3 cellular contexts compared by ENCODE assay signal in the genomic region with DNA sequence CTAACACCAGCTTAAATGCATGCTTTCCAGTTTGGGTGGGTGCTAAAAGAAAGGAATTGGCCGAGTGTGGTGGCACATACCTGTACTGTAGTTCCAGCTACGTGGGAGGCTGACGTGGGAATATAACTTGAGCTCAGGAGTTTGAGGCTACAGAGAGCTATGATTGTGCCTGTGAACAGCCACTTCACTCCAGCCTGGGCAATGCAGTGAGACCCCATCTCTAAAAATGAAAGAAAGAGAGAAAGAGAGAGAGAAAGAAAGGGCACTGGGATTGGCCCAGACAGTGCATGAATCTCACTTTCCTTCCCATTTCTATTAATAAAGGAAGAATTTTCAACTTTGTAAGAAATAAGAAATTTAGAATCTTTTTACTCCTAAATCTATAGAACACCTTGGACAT.
TF ChIP-seq lines count a peak whose summit lies in the region.

No MANE protein-coding gene starts in this region.

TF ChIP-seq in HEK293, 187 proteins besides CTCF, POLR2A, EP300 and RAD21:
- TF ChIP-seq ZNF121 (tag by site-specific recombination; IDR thresholded peaks at IDR 0.05), result peak; percentile 77
- TF ChIP-seq, protein P1, sequence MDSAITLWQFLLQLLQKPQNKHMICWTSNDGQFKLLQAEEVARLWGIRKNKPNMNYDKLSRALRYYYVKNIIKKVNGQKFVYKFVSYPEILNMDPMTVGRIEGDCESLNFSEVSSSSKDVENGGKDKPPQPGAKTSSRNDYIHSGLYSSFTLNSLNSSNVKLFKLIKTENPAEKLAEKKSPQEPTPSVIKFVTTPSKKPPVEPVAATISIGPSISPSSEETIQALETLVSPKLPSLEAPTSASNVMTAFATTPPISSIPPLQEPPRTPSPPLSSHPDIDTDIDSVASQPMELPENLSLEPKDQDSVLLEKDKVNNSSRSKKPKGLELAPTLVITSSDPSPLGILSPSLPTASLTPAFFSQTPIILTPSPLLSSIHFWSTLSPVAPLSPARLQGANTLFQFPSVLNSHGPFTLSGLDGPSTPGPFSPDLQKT (IDR thresholded peaks at IDR 0.05; ENCODE audit: borderline replicate concordance, low read depth, low read length), result no peak
TF ChIP-seq in HEK293: peak in this region for 1.

TF ChIP-seq in WTC11, 78 proteins besides CTCF, POLR2A, EP300 and RAD21:
- no peak for TF ChIP-seq NR2C2 (CRISPR knock-in tag; IDR thresholded peaks at IDR 0.05)
- TF ChIP-seq ZNF121 (CRISPR knock-in tag; IDR thresholded peaks at IDR 0.05), result peak; percentile 74

TF ChIP-seq in H1, 55 proteins besides CTCF, POLR2A, EP300 and RAD21:
- TF ChIP-seq FOSL1 (IDR thresholded peaks at IDR 0.05; ENCODE audit: insufficient read depth, low read depth, low read length), result no peak
- TF ChIP-seq BACH1 (IDR thresholded peaks at IDR 0.05; ENCODE audit: low read length), result no peak
- no peak for TF ChIP-seq JUND (IDR thresholded peaks at IDR 0.05; ENCODE audit: low read length)
- no peak for TF ChIP-seq KDM4A (IDR thresholded peaks at IDR 0.05; ENCODE audit: low read depth, low read length, severe bottlenecking)
- no peak for TF ChIP-seq SUZ12 (IDR thresholded peaks at IDR 0.05; ENCODE audit: low read length)
- TF ChIP-seq JUN (IDR thresholded peaks at IDR 0.05; ENCODE audit: low read depth, low read length), result no peak
- TF ChIP-seq SIN3A (conservative IDR thresholded peaks at IDR 0.05 in 1 of 2, IDR thresholded peaks at IDR 0.05 in 1 of 2; ENCODE audit: low read depth in 1 of 2, low read length in 2 of 2), result no peak
- TF ChIP-seq, protein P2, sequence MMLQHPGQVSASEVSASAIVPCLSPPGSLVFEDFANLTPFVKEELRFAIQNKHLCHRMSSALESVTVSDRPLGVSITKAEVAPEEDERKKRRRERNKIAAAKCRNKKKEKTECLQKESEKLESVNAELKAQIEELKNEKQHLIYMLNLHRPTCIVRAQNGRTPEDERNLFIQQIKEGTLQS (IDR thresholded peaks at IDR 0.05; ENCODE audit: insufficient read depth, low read depth, low read length), result no peak
- TF ChIP-seq POU5F1 (IDR thresholded peaks at IDR 0.05; ENCODE audit: low read depth, low read length), result no peak
- TF ChIP-seq RXRA (IDR thresholded peaks at IDR 0.05; ENCODE audit: insufficient read depth, low read depth, low read length), result no peak
- no peak for TF ChIP-seq GABPA (IDR thresholded peaks at IDR 0.05; ENCODE audit: borderline replicate concordance, insufficient read depth, low read length)
- TF ChIP-seq ZNF274 (IDR thresholded peaks at IDR 0.05; ENCODE audit: borderline replicate concordance, extremely low read depth, low read length), result no peak
- TF ChIP-seq, protein P3, sequence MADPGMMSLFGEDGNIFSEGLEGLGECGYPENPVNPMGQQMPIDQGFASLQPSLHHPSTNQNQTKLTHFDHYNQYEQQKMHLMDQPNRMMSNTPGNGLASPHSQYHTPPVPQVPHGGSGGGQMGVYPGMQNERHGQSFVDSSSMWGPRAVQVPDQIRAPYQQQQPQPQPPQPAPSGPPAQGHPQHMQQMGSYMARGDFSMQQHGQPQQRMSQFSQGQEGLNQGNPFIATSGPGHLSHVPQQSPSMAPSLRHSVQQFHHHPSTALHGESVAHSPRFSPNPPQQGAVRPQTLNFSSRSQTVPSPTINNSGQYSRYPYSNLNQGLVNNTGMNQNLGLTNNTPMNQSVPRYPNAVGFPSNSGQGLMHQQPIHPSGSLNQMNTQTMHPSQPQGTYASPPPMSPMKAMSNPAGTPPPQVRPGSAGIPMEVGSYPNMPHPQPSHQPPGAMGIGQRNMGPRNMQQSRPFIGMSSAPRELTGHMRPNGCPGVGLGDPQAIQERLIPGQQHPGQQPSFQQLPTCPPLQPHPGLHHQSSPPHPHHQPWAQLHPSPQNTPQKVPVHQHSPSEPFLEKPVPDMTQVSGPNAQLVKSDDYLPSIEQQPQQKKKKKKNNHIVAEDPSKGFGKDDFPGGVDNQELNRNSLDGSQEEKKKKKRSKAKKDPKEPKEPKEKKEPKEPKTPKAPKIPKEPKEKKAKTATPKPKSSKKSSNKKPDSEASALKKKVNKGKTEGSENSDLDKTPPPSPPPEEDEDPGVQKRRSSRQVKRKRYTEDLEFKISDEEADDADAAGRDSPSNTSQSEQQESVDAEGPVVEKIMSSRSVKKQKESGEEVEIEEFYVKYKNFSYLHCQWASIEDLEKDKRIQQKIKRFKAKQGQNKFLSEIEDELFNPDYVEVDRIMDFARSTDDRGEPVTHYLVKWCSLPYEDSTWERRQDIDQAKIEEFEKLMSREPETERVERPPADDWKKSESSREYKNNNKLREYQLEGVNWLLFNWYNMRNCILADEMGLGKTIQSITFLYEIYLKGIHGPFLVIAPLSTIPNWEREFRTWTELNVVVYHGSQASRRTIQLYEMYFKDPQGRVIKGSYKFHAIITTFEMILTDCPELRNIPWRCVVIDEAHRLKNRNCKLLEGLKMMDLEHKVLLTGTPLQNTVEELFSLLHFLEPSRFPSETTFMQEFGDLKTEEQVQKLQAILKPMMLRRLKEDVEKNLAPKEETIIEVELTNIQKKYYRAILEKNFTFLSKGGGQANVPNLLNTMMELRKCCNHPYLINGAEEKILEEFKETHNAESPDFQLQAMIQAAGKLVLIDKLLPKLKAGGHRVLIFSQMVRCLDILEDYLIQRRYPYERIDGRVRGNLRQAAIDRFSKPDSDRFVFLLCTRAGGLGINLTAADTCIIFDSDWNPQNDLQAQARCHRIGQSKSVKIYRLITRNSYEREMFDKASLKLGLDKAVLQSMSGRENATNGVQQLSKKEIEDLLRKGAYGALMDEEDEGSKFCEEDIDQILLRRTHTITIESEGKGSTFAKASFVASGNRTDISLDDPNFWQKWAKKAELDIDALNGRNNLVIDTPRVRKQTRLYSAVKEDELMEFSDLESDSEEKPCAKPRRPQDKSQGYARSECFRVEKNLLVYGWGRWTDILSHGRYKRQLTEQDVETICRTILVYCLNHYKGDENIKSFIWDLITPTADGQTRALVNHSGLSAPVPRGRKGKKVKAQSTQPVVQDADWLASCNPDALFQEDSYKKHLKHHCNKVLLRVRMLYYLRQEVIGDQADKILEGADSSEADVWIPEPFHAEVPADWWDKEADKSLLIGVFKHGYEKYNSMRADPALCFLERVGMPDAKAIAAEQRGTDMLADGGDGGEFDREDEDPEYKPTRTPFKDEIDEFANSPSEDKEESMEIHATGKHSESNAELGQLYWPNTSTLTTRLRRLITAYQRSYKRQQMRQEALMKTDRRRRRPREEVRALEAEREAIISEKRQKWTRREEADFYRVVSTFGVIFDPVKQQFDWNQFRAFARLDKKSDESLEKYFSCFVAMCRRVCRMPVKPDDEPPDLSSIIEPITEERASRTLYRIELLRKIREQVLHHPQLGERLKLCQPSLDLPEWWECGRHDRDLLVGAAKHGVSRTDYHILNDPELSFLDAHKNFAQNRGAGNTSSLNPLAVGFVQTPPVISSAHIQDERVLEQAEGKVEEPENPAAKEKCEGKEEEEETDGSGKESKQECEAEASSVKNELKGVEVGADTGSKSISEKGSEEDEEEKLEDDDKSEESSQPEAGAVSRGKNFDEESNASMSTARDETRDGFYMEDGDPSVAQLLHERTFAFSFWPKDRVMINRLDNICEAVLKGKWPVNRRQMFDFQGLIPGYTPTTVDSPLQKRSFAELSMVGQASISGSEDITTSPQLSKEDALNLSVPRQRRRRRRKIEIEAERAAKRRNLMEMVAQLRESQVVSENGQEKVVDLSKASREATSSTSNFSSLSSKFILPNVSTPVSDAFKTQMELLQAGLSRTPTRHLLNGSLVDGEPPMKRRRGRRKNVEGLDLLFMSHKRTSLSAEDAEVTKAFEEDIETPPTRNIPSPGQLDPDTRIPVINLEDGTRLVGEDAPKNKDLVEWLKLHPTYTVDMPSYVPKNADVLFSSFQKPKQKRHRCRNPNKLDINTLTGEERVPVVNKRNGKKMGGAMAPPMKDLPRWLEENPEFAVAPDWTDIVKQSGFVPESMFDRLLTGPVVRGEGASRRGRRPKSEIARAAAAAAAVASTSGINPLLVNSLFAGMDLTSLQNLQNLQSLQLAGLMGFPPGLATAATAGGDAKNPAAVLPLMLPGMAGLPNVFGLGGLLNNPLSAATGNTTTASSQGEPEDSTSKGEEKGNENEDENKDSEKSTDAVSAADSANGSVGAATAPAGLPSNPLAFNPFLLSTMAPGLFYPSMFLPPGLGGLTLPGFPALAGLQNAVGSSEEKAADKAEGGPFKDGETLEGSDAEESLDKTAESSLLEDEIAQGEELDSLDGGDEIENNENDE (IDR thresholded peaks at IDR 0.05; ENCODE audit: insufficient replicate concordance, low read length), result no peak
- no peak for TF ChIP-seq HDAC2 (IDR thresholded peaks at IDR 0.05; ENCODE audit: borderline replicate concordance in 1 of 2, low read depth in 2 of 2, low read length in 2 of 2)
- TF ChIP-seq GTF2F1 (IDR thresholded peaks at IDR 0.05; ENCODE audit: borderline replicate concordance, low read depth, low read length), result no peak
- no peak for TF ChIP-seq NRF1 (IDR thresholded peaks at IDR 0.05; ENCODE audit: low read depth, low read length)
